8 cellular contexts compared by ENCODE assay signal in the genomic region with DNA sequence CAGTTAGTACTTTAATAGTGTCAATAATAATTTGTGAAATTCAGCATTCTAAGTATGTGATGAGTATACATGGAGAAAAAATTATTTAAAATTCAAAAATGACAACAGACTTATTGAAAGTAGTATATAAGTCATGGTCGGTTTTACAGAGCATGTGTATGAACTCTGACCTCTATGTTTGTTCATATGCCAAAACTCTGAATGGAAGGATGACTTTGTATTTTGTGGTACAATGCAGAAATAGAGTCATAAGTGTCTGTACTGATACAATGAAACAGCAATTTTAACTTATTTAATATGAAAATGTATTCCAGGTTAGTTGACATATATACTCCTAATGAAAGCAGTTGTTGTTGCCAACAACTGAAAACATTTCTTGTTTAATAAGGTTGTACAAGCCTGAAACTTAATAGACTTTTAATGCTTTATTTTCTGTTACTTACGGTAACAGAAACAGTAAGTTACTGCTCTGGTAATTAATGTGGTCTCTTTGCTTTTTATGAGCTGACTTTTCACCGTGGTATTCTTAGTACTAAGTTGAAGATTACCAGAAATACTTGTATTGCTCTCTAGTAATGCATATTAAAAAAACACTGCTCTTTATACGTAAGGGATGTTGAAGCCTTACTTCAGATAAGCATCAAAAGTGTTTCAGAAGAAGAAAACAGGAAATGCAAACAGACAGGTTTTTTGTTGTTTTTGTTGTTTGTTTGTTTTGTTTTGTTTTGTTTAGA. TPM values are rescaled to one million over a fixed set of nuclear protein-coding genes. Genes with fewer than 3 reads are reported as not detected.
DNase-seq lines count a peak whose midpoint lies in the region; ATAC-seq and TF ChIP-seq lines count a peak whose summit lies in the region.

No MANE protein-coding gene starts in this region.

- peak overlapping the region in 1 of 2 experiments; percentile 92 for H3K4me3 ChIP-seq in neutrophil (ENCODE audit: low read depth in 1 of 2, low read length in 1 of 2)

- no peaks in the 10 kb centered on the region for H3K36me3 ChIP-seq in neutrophil

- ATAC-seq in HG02759 (IDR thresholded peaks at IDR 0.05; ENCODE audit: unreplicated experiment) = no peak
- ATAC-seq in HG03025 (IDR thresholded peaks at IDR 0.05; ENCODE audit: low FRiP score, unreplicated experiment) = no peak

- peaks cover 30 to 34% of the 10 kb centered on the region in 2 experiments for H3K4me1 ChIP-seq in neutrophil (ENCODE audit: control insufficient read depth in 1 of 2, insufficient read depth in 1 of 2, low read depth in 1 of 2, low read length in 1 of 2)

- H3K27me3 ChIP-seq in neutrophil = no peaks in the 10 kb centered on the region

- DNase-seq in EL (peak; percentile 40), NAMALWA (ENCODE audit: low spot score) (peak; percentile 49), dermis blood vessel endothelial cell (peak; percentile 41), germinal center (ENCODE audit: low spot score) (no peak), globus pallidus (ENCODE audit: low spot score) (no peak)

- TF ChIP-seq CTCF in neutrophil (IDR thresholded peaks at IDR 0.05) = no peak

- peak overlapping the region; percentile 17 for H3K27ac ChIP-seq in neutrophil

- H3K9me3 ChIP-seq in neutrophil = no peaks in the 10 kb centered on the region

RNA-seq across cellular contexts. Expression of gene UBE2K, which starts 1.9 kb away (rescaled TPM):
- 16.0 and 31.6 TPM in 2 replicates for total RNA-seq in dermis blood vessel endothelial cell

Comparison
In these comparisons a context has a peak if more than half of its experiments do, and no peak if none do; other contexts are left out.
1. DNase-seq: peak in EL (single experiment), NAMALWA (single experiment) and dermis blood vessel endothelial cell (single experiment); none in germinal center (single experiment) and globus pallidus (single experiment).